8 cellular contexts compared by ENCODE assay signal in the genomic region with DNA sequence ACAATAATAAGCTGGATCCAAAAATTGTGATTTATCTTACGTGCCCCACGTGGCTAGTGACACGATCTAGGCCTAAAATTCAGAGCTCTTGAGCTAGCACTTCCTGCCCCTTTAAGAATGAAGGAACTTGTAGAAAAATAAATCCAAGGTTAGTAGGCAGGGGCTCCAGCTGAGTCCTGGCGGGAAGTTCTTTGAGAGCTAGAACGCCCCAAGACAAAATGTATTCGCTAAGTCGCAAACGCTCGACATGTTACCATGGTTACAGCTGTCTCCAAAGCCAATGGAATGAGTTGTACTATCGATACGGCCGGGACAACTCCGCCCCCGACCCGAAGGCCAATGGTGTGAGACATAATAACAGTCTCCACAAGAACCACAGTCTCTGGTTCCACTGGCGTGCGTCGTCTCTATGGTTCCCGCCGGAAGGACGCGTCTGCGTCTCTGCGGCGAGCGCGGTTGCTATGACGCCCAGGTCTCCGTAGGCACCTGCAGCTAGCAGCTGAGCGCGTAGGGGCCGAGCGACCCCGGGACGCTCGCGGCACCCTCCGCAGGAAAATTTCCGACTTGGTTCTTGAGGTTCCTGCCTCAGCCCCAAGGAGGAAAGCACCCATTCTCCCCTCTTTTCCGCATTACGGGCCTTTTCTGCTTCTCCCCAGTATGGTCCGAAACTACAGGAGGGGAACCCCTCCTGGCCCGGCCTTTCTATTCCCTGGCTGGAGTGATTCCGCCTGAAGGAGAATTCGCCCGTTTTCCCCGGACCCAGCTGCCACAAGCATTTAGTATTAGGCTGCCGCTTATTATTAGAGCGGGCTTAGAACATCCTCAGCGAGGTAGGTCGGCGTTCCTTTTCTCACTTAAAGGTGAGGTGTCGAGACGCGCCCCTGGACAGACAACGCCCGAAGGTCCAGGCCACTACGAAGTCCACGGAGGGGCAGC. TPM values are rescaled to one million over a fixed set of nuclear protein-coding genes. Genes with fewer than 3 reads are reported as not detected.
DNase-seq lines count a peak whose midpoint lies in the region; ATAC-seq and TF ChIP-seq lines count a peak whose summit lies in the region.

Gene CCDC30, plus strand, starts transcription at position 459 of the 936 bp plus-strand sequence. CDS start 17,266 bp downstream, outside the sequence.

- DNase-seq in DMS 273 treated with DMSO at 0.1 percent for 48 hours (lab: John Stamatoyannopoulos, UW): peak; percentile 99
- DNase-seq in OCI-M1 (lab: John Stamatoyannopoulos, UW): peak; percentile 98
- peak; percentile 93 for DNase-seq in activated T-cell treated with anti-CD3 and anti-CD28 coated beads, Interleukin-2, amount 50 U/mL, for 1 hour
- peak; percentile 95 to 97 for DNase-seq in erythroblast (lab: John Stamatoyannopoulos, UW)
- DNase-seq in mucosa of gallbladder (ENCODE audit: low spot score): peak; percentile 98
- peak; percentile 86 to 90 for DNase-seq in stimulated activated CD8-positive, alpha-beta memory T cell treated with anti-CD3 and anti-CD28 coated beads, Interleukin-4, amount 100 ng/mL, for 1 hour (ENCODE audit: low read depth in 2 of 2, low spot score in 1 of 2)

- TF ChIP-seq POLR2A in erythroblast (IDR thresholded peaks at IDR 0.05; ENCODE audit: low read length): peak; percentile 54

- peaks cover 4% of the 10 kb centered on the region for H3K36me3 Mint-ChIP-seq in IgD-negative memory B cell

- peak; percentile 98 for ATAC-seq in GM21619 (IDR thresholded peaks at IDR 0.05; ENCODE audit: unreplicated experiment)

- no peaks in the 10 kb centered on the region for H3K9me3 Mint-ChIP-seq in IgD-negative memory B cell

- peaks cover 12 to 28% (median 20%) of the 10 kb centered on the region in 3 donors for H3K4me1 Mint-ChIP-seq in IgD-negative memory B cell

- peak within 1 kb of the TSS; percentile 86 to 95 (median 90) for H3K4me3 Mint-ChIP-seq in IgD-negative memory B cell

- H3K27ac Mint-ChIP-seq in IgD-negative memory B cell: peak within 1 kb of the TSS; percentile 88 to 97 (median 96)

- H3K27me3 Mint-ChIP-seq in IgD-negative memory B cell: no peaks in the 10 kb centered on the region

RNA-seq across cellular contexts. Expression of gene CCDC30, which starts in this region (rescaled TPM):
- 1.5 TPM for polyA plus RNA-seq in IgD-negative memory B cell
- total RNA-seq in mucosa of gallbladder: 8.4 TPM

Comparison
In these comparisons a context has a peak if more than half of its experiments do, and no peak if none do; other contexts are left out.
1. Peak in every context shown above with its lines: DNase-seq and ATAC-seq.